26 cellular contexts compared by ENCODE assay signal in genomic region chr20:38098952-38099351, GRCh38.
DNase-seq lines count a peak whose midpoint lies in the region; ATAC-seq, FAIRE-seq and TF ChIP-seq lines count a peak whose summit lies in the region.
"Had no signal": no experiment of that assay in that cellular context is flagged by ENCODE, and none has a peak within 500 bp of the region (broad histone marks: within the 10 kb centered on the region; RNA-seq: fewer than 3 reads in every experiment).

No MANE protein-coding gene starts in this region.

- no peak overlapping the region for H3K4me3 ChIP-seq in Panc1 (ENCODE audit: low read depth in 2 of 2, low read length in 2 of 2)
- no peak overlapping the region for H3K4me3 ChIP-seq in endothelial cell of umbilical vein (replicated peaks in 1 of 3; ENCODE audit: insufficient read depth in 1 of 3, low read depth in 1 of 3, low read length in 3 of 3)
- H3K4me3 ChIP-seq in mesodermal cell (ENCODE audit: extremely low read depth, insufficient read depth, low read length, poor library complexity, severe bottlenecking): no peak overlapping the region
- H3K4me3 ChIP-seq: A549, heart right ventricle, thyroid gland had no signal

- no peak overlapping the region for H2AFZ ChIP-seq in endothelial cell of umbilical vein (ENCODE audit: low read depth, low read length)

- TF ChIP-seq CTCF in Panc1 (IDR thresholded peaks at IDR 0.05) (no peak), endothelial cell of umbilical vein (IDR thresholded peaks at IDR 0.05; ENCODE audit: extremely low read depth in 1 of 2, insufficient read depth in 1 of 2, low read depth in 1 of 2, low read length in 2 of 2) (no peak)

- 55% methylated on average over 1 of the region's 1 CpG; no CpG with 5 or more reads in 1 of the 2 experiments for WGBS in mesodermal cell (ENCODE audit: insufficient coverage in 2 of 2), 2 experiments

- DNase-seq in CD1c-positive myeloid dendritic cell (ENCODE audit: extremely low spot score): peak; percentile 41
- DNase-seq in Panc1 (ENCODE audit: low read depth, low spot score): no peak
- DNase-seq in endothelial cell of umbilical vein (ENCODE audit: low read depth, low spot score): peak; percentile 90
- no peak for DNase-seq in HPDE6-E6E7 (ENCODE audit: extremely low spot score)
- no peak for DNase-seq in left lobe of liver (ENCODE audit: low spot score)
- no peak for DNase-seq in NCI-H2227 treated with DMSO at 0.1 percent for 48 hours (lab: John Stamatoyannopoulos, UW)
- no peak for DNase-seq in activated CD4-positive, alpha-beta T cell treated with anti-CD3 and anti-CD28 coated beads for 48 hours
- DNase-seq: activated CD4-positive, alpha-beta T cell treated with anti-CD3 and anti-CD28 coated beads, Interleukin-2, amount 10 ng/mL, durations not matched to agents 7 days and 5 days; activated gamma-delta T cell; activated T-cell treated with anti-CD3 and anti-CD28 coated beads, Interleukin-2, amount 50 U/mL, for 24 hours; AML-193; DMS153; heart right ventricle; naive thymus-derived CD8-positive, alpha-beta T cell; NCI-H1436 treated with DMSO at 0.1 percent for 48 hours; NCI-H2107; NCI-H446; nucleus accumbens; Right ventricle myocardium superior; stimulated activated naive CD8-positive, alpha-beta T cell treated with anti-CD3 and anti-CD28 coated beads, Interleukin-15, Interleukin-2, amounts not matched to agents 100 U/mL and 50 U/mL, for 24 hours; thyroid gland had no signal

- POLR2A ChIA-PET in Panc1 (lab: Charles Lee): no interaction called here
- POLR2A ChIA-PET in endothelial cell of umbilical vein (lab: Charles Lee): interaction anchor here (1.2 kb wide), 1 partner anchor 11 kb away, joined by 7 read pairs; no protein-coding TSS in a partner anchor

- H3K4me1 ChIP-seq in Panc1 (ENCODE audit: control insufficient read depth, insufficient read depth, low read length): peaks cover 12% of the 10 kb centered on the region
- peaks cover 34% of the 10 kb centered on the region for H3K4me1 ChIP-seq in endothelial cell of umbilical vein (ENCODE audit: control insufficient read depth, extremely low read depth, insufficient read depth, low read length)
- peaks cover 16% of the 10 kb centered on the region for H3K4me1 ChIP-seq in mesodermal cell (ENCODE audit: control insufficient read depth, insufficient read depth, low read length, poor library complexity, severe bottlenecking)

- peak; percentile 74 for TF ChIP-seq POLR2A in endothelial cell of umbilical vein (IDR thresholded peaks at IDR 0.05; ENCODE audit: low read depth, low read length)

- no peak for ATAC-seq in Panc1
- no peak for ATAC-seq in left lobe of liver
- ATAC-seq: A549; heart right ventricle; naive thymus-derived CD8-positive, alpha-beta T cell; stimulated activated naive CD8-positive, alpha-beta T cell treated with anti-CD3 and anti-CD28 coated beads, Interleukin-15, Interleukin-2, amounts not matched to agents 100 U/mL and 50 U/mL, for 24 hours had no signal

- no peaks in the 10 kb centered on the region for H3K79me2 ChIP-seq in endothelial cell of umbilical vein (ENCODE audit: control insufficient read depth, insufficient read depth, low read length)

- no peaks in the 10 kb centered on the region for H4K20me1 ChIP-seq in endothelial cell of umbilical vein (replicated peaks; ENCODE audit: control insufficient read depth, extremely low read depth, insufficient read depth, low read length)

- H3K4me2 ChIP-seq in endothelial cell of umbilical vein (ENCODE audit: insufficient read depth, low read length): peak overlapping the region; percentile 18
- H3K4me2 ChIP-seq: A549 had no signal

- H3K27me3 ChIP-seq in Panc1 (ENCODE audit: control insufficient read depth, insufficient read depth, low read length) (no peaks in the 10 kb centered on the region), endothelial cell of umbilical vein (ENCODE audit: control insufficient read depth in 2 of 2, insufficient read depth in 2 of 2, low read length in 2 of 2) (no peaks in the 10 kb centered on the region)
- H3K27me3 ChIP-seq: heart right ventricle, thyroid gland had no signal

- intact Hi-C loops in Panc1 (cut with micrococcal nuclease; ENCODE audit: unreplicated experiment): no loop called here
- intact Hi-C loops in endothelial cell of umbilical vein (cut with micrococcal nuclease): no loop called here

- peaks cover 2% of the 10 kb centered on the region; the same call in 1 of the 2 replicates for H3K9me3 ChIP-seq in Panc1 (ENCODE audit: control insufficient read depth, insufficient read depth, low read depth, low read length)
- no peaks in the 10 kb centered on the region for H3K9me3 ChIP-seq in endothelial cell of umbilical vein (replicated peaks; ENCODE audit: control insufficient read depth, insufficient read depth, low read length)
- H3K9me3 ChIP-seq in mesodermal cell (ENCODE audit: control insufficient read depth, low read length): peaks cover 4% of the 10 kb centered on the region
- H3K9me3 ChIP-seq: thyroid gland had no signal

- peak; percentile 75 for FAIRE-seq in endothelial cell of umbilical vein (lab: Jason Lieb, UNC)
- FAIRE-seq: A549, G401.6 had no signal

- H3K36me3 ChIP-seq in Panc1 (ENCODE audit: control insufficient read depth, insufficient read depth, low read length): no peaks in the 10 kb centered on the region
- H3K36me3 ChIP-seq in endothelial cell of umbilical vein (ENCODE audit: control insufficient read depth in 2 of 2, extremely low read depth in 1 of 2, insufficient read depth in 2 of 2, low read length in 2 of 2): no peaks in the 10 kb centered on the region
- H3K36me3 ChIP-seq in mesodermal cell (ENCODE audit: control insufficient read depth, insufficient read depth, low read length): peaks cover under 1% of the 10 kb centered on the region
- H3K36me3 ChIP-seq: heart right ventricle, thyroid gland had no signal

- dilution Hi-C loops in endothelial cell of umbilical vein (cut with MboI; ENCODE audit: extremely low pct_ligation_motif_present, low sequenced_read_pairs): no loop called here

- H3K27ac ChIP-seq in Panc1 (ENCODE audit: low read length) (peak overlapping the region; percentile 71; the same call in 1 of the 2 replicates), endothelial cell of umbilical vein (ENCODE audit: insufficient read depth, low read depth, low read length) (peak overlapping the region; percentile 22), mesodermal cell (ENCODE audit: low read depth, low read length, severe bottlenecking) (peak overlapping the region; percentile 74)
- H3K27ac ChIP-seq: epithelial cell of prostate, heart right ventricle, thyroid gland, VCaP had no signal

- no peaks in the 10 kb centered on the region for H3K9me1 ChIP-seq in endothelial cell of umbilical vein (replicated peaks; ENCODE audit: control insufficient read depth, extremely low read depth, insufficient read depth, low read length)

- in situ Hi-C loops in Panc1 (cut with HindIII; ENCODE audit: low pct_unique_long_range_greater_than_20kb, low sequenced_read_pairs): no loop called here

- H3K9ac ChIP-seq in endothelial cell of umbilical vein (replicated peaks; ENCODE audit: extremely low read depth, insufficient read depth, low read length): no peak overlapping the region

- CTCF ChIA-PET in Panc1 (lab: Charles Lee): interaction anchor here (0.6 kb wide), 1 partner anchor 121 kb away, joined by 7 read pairs; no protein-coding TSS in a partner anchor
- CTCF ChIA-PET in endothelial cell of umbilical vein (lab: Charles Lee): interaction anchor here (0.8 to 3.0 kb wide), 9 partner anchors 8 to 67 kb away, joined by 3 to 23 read pairs (median 4); no protein-coding TSS in a partner anchor

- BruUV-seq in Panc1 (replicated peaks; lab: Mats Ljungman, UMichigan) (no TSS peak), endothelial cell of umbilical vein (replicated peaks; lab: Mats Ljungman, UMichigan) (no TSS peak)

TF ChIP-seq in endothelial cell of umbilical vein, 7 proteins besides CTCF, POLR2A, EP300 and RAD21:
- peak; percentile 56 for TF ChIP-seq POLR2AphosphoS5 (IDR thresholded peaks at IDR 0.05; ENCODE audit: insufficient read depth, low read depth, low read length)
- peak; percentile 94 for TF ChIP-seq GATA2 (IDR thresholded peaks at IDR 0.05; ENCODE audit: insufficient read depth, insufficient read length, low read depth, low read length)
- peak; percentile 77 for TF ChIP-seq FOS (IDR thresholded peaks at IDR 0.05; ENCODE audit: borderline replicate concordance, insufficient read depth, low read length)
- TF ChIP-seq JUN (IDR thresholded peaks at IDR 0.05; ENCODE audit: borderline replicate concordance, insufficient read depth, insufficient read length, low read depth): no peak

Comparison
In these comparisons a context has a peak if more than half of its experiments do, and no peak if none do; other contexts are left out.
1. DNase-seq: peak in CD1c-positive myeloid dendritic cell (single experiment) and endothelial cell of umbilical vein (single experiment); none in Panc1 (single experiment), HPDE6-E6E7 (single experiment), left lobe of liver (single experiment), NCI-H2227 treated with DMSO at 0.1 percent for 48 hours (single experiment) and activated CD4-positive, alpha-beta T cell treated with anti-CD3 and anti-CD28 coated beads for 48 hours (single experiment).
2. H3K27ac ChIP-seq: peak in every context shown above with its lines; median percentile 74 in mesodermal cell; 71 in Panc1; 22 in endothelial cell of umbilical vein.